ENCODE assay signal across 1 cellular context in genomic region chr19:1103691-1104451, GRCh38.
TF ChIP-seq lines count a peak whose summit lies in the region.

GPX4 (plus strand) TSS chr19:1103994; CDS start chr19:1104044, 50 bp downstream.

TF ChIP-seq in HepG2, 621 proteins besides CTCF, POLR2A, EP300 and RAD21 (continued from another document and continues in another):
- TF ChIP-seq SNAPC4 (CRISPR knock-in tag; IDR thresholded peaks at IDR 0.05) (no peak), ZSCAN29 (CRISPR knock-in tag; conservative IDR thresholded peaks at IDR 0.05) (no peak), ZBTB20 (CRISPR knock-in tag; IDR thresholded peaks at IDR 0.05; ENCODE audit: borderline replicate concordance, low read depth) (no peak), DRAP1 (CRISPR knock-in tag; IDR thresholded peaks at IDR 0.05) (peak; percentile 94), ZNF691 (CRISPR knock-in tag; IDR thresholded peaks at IDR 0.05; ENCODE audit: borderline replicate concordance, low read depth) (peak; percentile 20; the same call in 1 of the 2 replicates), ZNF124 (CRISPR knock-in tag; IDR thresholded peaks at IDR 0.05) (peak; percentile 63; the same call in 1 of the 2 replicates), KMT2B (CRISPR knock-in tag; IDR thresholded peaks at IDR 0.05) (peak; percentile 12; the same call in 1 of the 2 replicates), NFKBIZ (CRISPR knock-in tag; IDR thresholded peaks at IDR 0.05) (0 out of 2 replicates have a peak, but pooled peaks have one; percentile 8), ZIK1 (CRISPR knock-in tag; IDR thresholded peaks at IDR 0.05; ENCODE audit: borderline replicate concordance, low read depth) (peak; percentile 90; the same call in 1 of the 2 replicates), NFRKB (IDR thresholded peaks at IDR 0.05) (no peak), KDM5B (CRISPR knock-in tag; IDR thresholded peaks at IDR 0.05; ENCODE audit: borderline replicate concordance) (peak; percentile 84; the same call in 1 of the 2 replicates), ZNF770 (CRISPR knock-in tag; IDR thresholded peaks at IDR 0.05) (no peak), SALL1 (CRISPR knock-in tag; IDR thresholded peaks at IDR 0.05) (peak; percentile 70), RFXANK (CRISPR knock-in tag; IDR thresholded peaks at IDR 0.05) (0 out of 2 replicates have a peak, but pooled peaks have one; percentile 51), ETV5 (CRISPR knock-in tag; IDR thresholded peaks at IDR 0.05; ENCODE audit: borderline replicate concordance) (peak; percentile 19; the same call in 1 of the 2 replicates), ZNF841 (CRISPR knock-in tag; IDR thresholded peaks at IDR 0.05; ENCODE audit: borderline replicate concordance) (no peak), YEATS4 (CRISPR knock-in tag; IDR thresholded peaks at IDR 0.05; ENCODE audit: borderline replicate concordance) (peak; percentile 10), STAT6 (CRISPR knock-in tag; IDR thresholded peaks at IDR 0.05; ENCODE audit: borderline replicate concordance) (no peak), PHF8 (CRISPR knock-in tag; IDR thresholded peaks at IDR 0.05) (peak; percentile 56; the same call in 1 of the 2 replicates), REPIN1 (CRISPR knock-in tag; IDR thresholded peaks at IDR 0.05; ENCODE audit: borderline replicate concordance, low read depth) (0 out of 2 replicates have a peak, but pooled peaks have one; percentile 36), SKI (IDR thresholded peaks at IDR 0.05; ENCODE audit: partially characterized antibody) (peak; percentile 30), TAF1 (CRISPR knock-in tag; IDR thresholded peaks at IDR 0.05) (peak; percentile 96), MYC (CRISPR knock-in tag; IDR thresholded peaks at IDR 0.05; ENCODE audit: borderline replicate concordance) (no peak; the same call in 1 of the 2 replicates), CCDC6 (CRISPR knock-in tag; IDR thresholded peaks at IDR 0.05) (peak; percentile 71; the same call in 1 of the 2 replicates), HMG20B (CRISPR knock-in tag; conservative IDR thresholded peaks at IDR 0.05) (no peak), ZXDC (CRISPR knock-in tag; IDR thresholded peaks at IDR 0.05) (0 out of 2 replicates have a peak, but pooled peaks have one; percentile 39), GFI1 (CRISPR knock-in tag; IDR thresholded peaks at IDR 0.05; ENCODE audit: borderline replicate concordance) (0 out of 2 replicates have a peak, but pooled peaks have one; percentile 57), ZNF263 (CRISPR knock-in tag; IDR thresholded peaks at IDR 0.05) (no peak), PRMT3 (CRISPR knock-in tag; IDR thresholded peaks at IDR 0.05; ENCODE audit: borderline replicate concordance, low read depth) (no peak), MAZ (IDR thresholded peaks at IDR 0.05; ENCODE audit: borderline replicate concordance, low read depth, low read length) (no peak), MAZ (CRISPR knock-in tag; IDR thresholded peaks at IDR 0.05; ENCODE audit: low read depth) (peak; percentile 65; the same call in 1 of the 2 replicates), CHD2 (IDR thresholded peaks at IDR 0.05; ENCODE audit: low read depth, low read length) (no peak), SP4 (CRISPR knock-in tag; IDR thresholded peaks at IDR 0.05) (peak; percentile 98), KDM6A (CRISPR knock-in tag; IDR thresholded peaks at IDR 0.05; ENCODE audit: low read depth) (no peak), MAX (IDR thresholded peaks at IDR 0.05) (peak; percentile 72), ZNF343 (CRISPR knock-in tag; IDR thresholded peaks at IDR 0.05) (no peak), ZNF75D (CRISPR knock-in tag; IDR thresholded peaks at IDR 0.05; ENCODE audit: borderline replicate concordance) (no peak), CHD4 (IDR thresholded peaks at IDR 0.05; ENCODE audit: borderline replicate concordance, low read length) (no peak), ZSCAN22 (CRISPR knock-in tag; IDR thresholded peaks at IDR 0.05) (no peak), THAP11 (CRISPR knock-in tag; IDR thresholded peaks at IDR 0.05) (peak; percentile 72), CBFB (CRISPR knock-in tag; IDR thresholded peaks at IDR 0.05) (0 out of 2 replicates have a peak, but pooled peaks have one; percentile 21), SMAD9 (CRISPR knock-in tag; IDR thresholded peaks at IDR 0.05) (no peak), YY1 (IDR thresholded peaks at IDR 0.05; ENCODE audit: insufficient read depth, insufficient replicate concordance, low read depth, low read length) (peak; percentile 61), PAX8 (CRISPR knock-in tag; IDR thresholded peaks at IDR 0.05; ENCODE audit: borderline replicate concordance) (no peak), FOXK2 (IDR thresholded peaks at IDR 0.05) (no peak), YEATS2 (CRISPR knock-in tag; IDR thresholded peaks at IDR 0.05; ENCODE audit: borderline replicate concordance) (peak; percentile 66; the same call in 1 of the 2 replicates), ZFAT (CRISPR knock-in tag; conservative IDR thresholded peaks at IDR 0.05) (no peak), ZNF772 (CRISPR knock-in tag; IDR thresholded peaks at IDR 0.05) (peak; percentile 34; the same call in 1 of the 2 replicates), ZNF788 (CRISPR knock-in tag; IDR thresholded peaks at IDR 0.05; ENCODE audit: borderline replicate concordance) (0 out of 2 replicates have a peak, but pooled peaks have one; percentile 33), KDM4B (CRISPR knock-in tag; IDR thresholded peaks at IDR 0.05) (no peak; the same call in 1 of the 2 replicates), ZNF615 (CRISPR knock-in tag; IDR thresholded peaks at IDR 0.05; ENCODE audit: borderline replicate concordance) (no peak), ZNF446 (CRISPR knock-in tag; IDR thresholded peaks at IDR 0.05) (peak; percentile 85; the same call in 1 of the 2 replicates), PHF20 (CRISPR knock-in tag; IDR thresholded peaks at IDR 0.05) (peak; percentile 48; the same call in 1 of the 2 replicates), FOXO4 (CRISPR knock-in tag; conservative IDR thresholded peaks at IDR 0.05) (no peak), GABPA (IDR thresholded peaks at IDR 0.05; ENCODE audit: low read depth, low read length) (no peak), GABPA (CRISPR knock-in tag; IDR thresholded peaks at IDR 0.05; ENCODE audit: low read depth) (peak; percentile 68)
